22 cellular contexts compared by ENCODE assay signal in genomic region chr7:103962070-103962469, GRCh38.
"Had no signal": no experiment of that assay in that cellular context is flagged by ENCODE, and none has a peak within 500 bp of the region (broad histone marks: within the 10 kb centered on the region; RNA-seq: fewer than 3 reads in every experiment).

No MANE protein-coding gene starts in this region.

- H3K36me3 ChIP-seq: gastrocnemius medialis, left lung, lower lobe of right lung had no signal

- H3K4me1 ChIP-seq: body of pancreas, gastrocnemius medialis, left lung, lower lobe of right lung, testis had no signal

- H3K4me3 ChIP-seq: body of pancreas, gastrocnemius medialis, hepatocyte, left lung, lower lobe of right lung, skin epidermis, testis had no signal

- H3K4me2 ChIP-seq: hepatocyte had no signal

- H3K79me2 ChIP-seq: hepatocyte had no signal

- H3K27me3 ChIP-seq: body of pancreas, gastrocnemius medialis, hepatocyte, left lung, testis had no signal

- H3K27ac ChIP-seq: body of pancreas, gastrocnemius medialis, hepatocyte, left lung, lower lobe of right lung, skin epidermis, testis had no signal

- DNase-seq: activated CD4-positive, alpha-beta T cell treated with anti-CD3 and anti-CD28 coated beads for 4 hours; activated CD4-positive, alpha-beta T cell treated with anti-CD3 and anti-CD28 coated beads, Interleukin-2, amount 50 U/mL, for 4 hours; activated naive CD4-positive, alpha-beta T cell treated with Interleukin-2 at 50 U/mL for 16 hours; activated T-cell treated with anti-CD3 and anti-CD28 coated beads for 4 hours; activated T-cell treated with anti-CD3 and anti-CD28 coated beads, Interleukin-2, amount 50 U/mL, for 72 hours; aorta; body of pancreas; dermis blood vessel endothelial cell; effector CD4-positive, alpha-beta T cell; erythroblast; gastrocnemius medialis; kidney; left lung; lower lobe of right lung; mesenchymal stem cell; stimulated activated CD4-positive, alpha-beta T cell treated with anti-CD3 and anti-CD28 coated beads, Interleukin-12 subunit alpha, Interleukin-12 subunit beta, amount 100 ng/mL, for 4 hours; stimulated activated CD4-positive, alpha-beta T cell treated with anti-CD3 and anti-CD28 coated beads, Interleukin-4, amount 100 ng/mL, for 1 hour; stimulated activated naive CD8-positive, alpha-beta T cell treated with anti-CD3 and anti-CD28 coated beads, Interleukin-15, Interleukin-2, amounts not matched to agents 100 U/mL and 50 U/mL, for 24 hours; testis; trophoblast cell had no signal
